Comparison of ENCODE assay signal across 2 cellular contexts in genomic region chr5:124613273-124613953, GRCh38.
TF ChIP-seq lines count a peak whose summit lies in the region.

No MANE protein-coding gene starts in this region.

TF ChIP-seq in IMR-90, 13 proteins besides CTCF, POLR2A, EP300 and RAD21 (continued from another document):
- TF ChIP-seq RFX5 (IDR thresholded peaks at IDR 0.05; ENCODE audit: low read depth, low read length) (no peak), NFE2L2 (IDR thresholded peaks at IDR 0.05; ENCODE audit: low read depth, low read length) (no peak), BHLHE40 (IDR thresholded peaks at IDR 0.05; ENCODE audit: low read depth, low read length) (no peak), MAZ (IDR thresholded peaks at IDR 0.05; ENCODE audit: borderline replicate concordance, low read depth, low read length) (no peak)
TF ChIP-seq in IMR-90: peak in this region for 0.

TF ChIP-seq in WTC11, 78 proteins besides CTCF, POLR2A, EP300 and RAD21:
- no peak for TF ChIP-seq ELF4 (CRISPR knock-in tag; IDR thresholded peaks at IDR 0.05; ENCODE audit: low read depth)
- TF ChIP-seq ESRRA (CRISPR knock-in tag; IDR thresholded peaks at IDR 0.05; ENCODE audit: borderline replicate concordance): no peak
- no peak for TF ChIP-seq ZNF138 (CRISPR knock-in tag; conservative IDR thresholded peaks at IDR 0.05)
- no peak for TF ChIP-seq IRF2 (CRISPR knock-in tag; IDR thresholded peaks at IDR 0.05; ENCODE audit: borderline replicate concordance, low read depth)
- peak; percentile 78 for TF ChIP-seq ZNF121 (CRISPR knock-in tag; IDR thresholded peaks at IDR 0.05)
- TF ChIP-seq MYBL2 (CRISPR knock-in tag; IDR thresholded peaks at IDR 0.05): no peak
- no peak for TF ChIP-seq TCF7 (CRISPR knock-in tag; IDR thresholded peaks at IDR 0.05; ENCODE audit: low read depth)
